In genomic region chr2:60353863-60354262, GRCh38 we compare ENCODE assay signal across 11 cellular contexts.
DNase-seq lines count a peak whose midpoint lies in the region; ATAC-seq and TF ChIP-seq lines count a peak whose summit lies in the region.
"Had no signal": no experiment of that assay in that cellular context is flagged by ENCODE, and none has a peak within 500 bp of the region (broad histone marks: within the 10 kb centered on the region; RNA-seq: fewer than 3 reads in every experiment).

No MANE protein-coding gene starts in this region.

- H3K27ac ChIP-seq in smooth muscle cell (ENCODE audit: low read depth) = no peak overlapping the region

- no peaks in the 10 kb centered on the region for H4K20me1 ChIP-seq in smooth muscle cell (ENCODE audit: low read depth)

- H2AFZ ChIP-seq in smooth muscle cell (ENCODE audit: low read depth) = no peak overlapping the region

- H3F3A ChIP-seq in smooth muscle cell (ENCODE audit: low read depth) = no peaks in the 10 kb centered on the region

- no peaks in the 10 kb centered on the region for H3K36me3 ChIP-seq in smooth muscle cell (ENCODE audit: low read depth)

- TF ChIP-seq CTCF in smooth muscle cell (IDR thresholded peaks at IDR 0.05; ENCODE audit: borderline replicate concordance, insufficient read depth, poor library complexity, severe bottlenecking) = no peak

- WGBS in smooth muscle cell (ENCODE audit: low lambda C conversion rate) = 85% methylated on average over 2 of the region's 2 CpGs

- peak overlapping the region; percentile 27 for H3K4me2 ChIP-seq in smooth muscle cell

- peak; percentile 52 for ATAC-seq in GM19035 (IDR thresholded peaks at IDR 0.05; ENCODE audit: unreplicated experiment)
- peak; percentile 42 for ATAC-seq in HG02610 (IDR thresholded peaks at IDR 0.05; ENCODE audit: unreplicated experiment)
- ATAC-seq in HG03520 (IDR thresholded peaks at IDR 0.05; ENCODE audit: unreplicated experiment) = peak; percentile 32
- ATAC-seq: natural killer cell had no signal

- H3K4me3 ChIP-seq in smooth muscle cell = no peak overlapping the region

- DNase-seq in smooth muscle cell (lab: John Stamatoyannopoulos, UW; ENCODE audit: unreplicated experiment) = no peak
- no peak for DNase-seq in NCI-H69 (lab: John Stamatoyannopoulos, UW)
- no peak for DNase-seq in HK-2 (ENCODE audit: unreplicated experiment)
- DNase-seq in hepatic stellate cell (ENCODE audit: low spot score) = no peak
- DNase-seq: DND-41, hippocampal formation, natural killer cell, NCI-H2107 had no signal

- H3K79me2 ChIP-seq in smooth muscle cell (ENCODE audit: low read depth) = no peaks in the 10 kb centered on the region

- H3K4me1 ChIP-seq in smooth muscle cell (ENCODE audit: low read depth) = no peaks in the 10 kb centered on the region

- H3K9ac ChIP-seq in smooth muscle cell (ENCODE audit: low read depth) = no peak overlapping the region

- H3K9me3 ChIP-seq in smooth muscle cell (replicated peaks; ENCODE audit: low read depth) = no peaks in the 10 kb centered on the region

- no peaks in the 10 kb centered on the region for H3K27me3 ChIP-seq in smooth muscle cell (ENCODE audit: low read depth)
